ENCODE assay signal across 17 cellular contexts in genomic region chr10:123781956-123782500, GRCh38.
DNase-seq lines count a peak whose midpoint lies in the region; ATAC-seq and TF ChIP-seq lines count a peak whose summit lies in the region.
"Had no signal": no experiment of that assay in that cellular context is flagged by ENCODE, and none has a peak within 500 bp of the region (broad histone marks: within the 10 kb centered on the region; RNA-seq: fewer than 3 reads in every experiment).

No MANE protein-coding gene starts in this region.

- peaks cover 4% of the 10 kb centered on the region for H3F3A ChIP-seq in neural progenitor cell (ENCODE audit: low read depth)

- H3K9ac ChIP-seq in HUES48 (ENCODE audit: low read depth, low read length) = no peak overlapping the region
- H3K9ac ChIP-seq in neural progenitor cell = no peak overlapping the region

- no peaks in the 10 kb centered on the region for H4K20me1 ChIP-seq in neural progenitor cell (ENCODE audit: low read depth)

- no peak overlapping the region for H3K27ac Mint-ChIP-seq in neural progenitor cell
- no peak overlapping the region for H3K27ac Mint-ChIP-seq in mesothelial cell of epicardium
- no peak overlapping the region for H3K27ac Mint-ChIP-seq in stimulated activated naive CD8-positive, alpha-beta T cell treated with anti-CD3 and anti-CD28 coated beads, Interleukin-15, amount 100 ng/mL, for 72 hours

- peak overlapping the region; percentile 11 for H3K4me2 ChIP-seq in neural progenitor cell

- H3K27me3 ChIP-seq in HUES48 (ENCODE audit: control insufficient read depth, insufficient read depth, low read length) = peaks cover 21% of the 10 kb centered on the region
- no peaks in the 10 kb centered on the region for H3K27me3 ChIP-seq in neural progenitor cell
- H3K27me3 ChIP-seq: SJSA1 had no signal

- no peak for ATAC-seq in GM21360 (IDR thresholded peaks at IDR 0.05; ENCODE audit: unreplicated experiment)
- no peak for ATAC-seq in stimulated activated naive CD8-positive, alpha-beta T cell treated with anti-CD3 and anti-CD28 coated beads, Interleukin-15, amount 100 ng/mL, for 72 hours

- H3K27me3 Mint-ChIP-seq in neural progenitor cell (ENCODE audit: insufficient read depth, low read depth) (peaks cover 2% of the 10 kb centered on the region), mesothelial cell of epicardium (ENCODE audit: low read depth) (peaks cover 69% of the 10 kb centered on the region)
- H3K27me3 Mint-ChIP-seq in stimulated activated naive CD8-positive, alpha-beta T cell treated with anti-CD3 and anti-CD28 coated beads, Interleukin-15, amount 100 ng/mL, for 72 hours = peaks cover 66% of the 10 kb centered on the region

- H3K4me1 ChIP-seq in HUES48 (ENCODE audit: control insufficient read depth, insufficient read depth, low read length) = peaks cover 35% of the 10 kb centered on the region
- peaks cover 27% of the 10 kb centered on the region for H3K4me1 ChIP-seq in neural progenitor cell
- H3K4me1 ChIP-seq: SJSA1 had no signal

- no peaks in the 10 kb centered on the region for H3K36me3 Mint-ChIP-seq in neural progenitor cell
- H3K36me3 Mint-ChIP-seq in mesothelial cell of epicardium = no peaks in the 10 kb centered on the region

- H3K9me3 Mint-ChIP-seq in neural progenitor cell (no peaks in the 10 kb centered on the region), mesothelial cell of epicardium (no peaks in the 10 kb centered on the region)
- H3K9me3 Mint-ChIP-seq in stimulated activated naive CD8-positive, alpha-beta T cell treated with anti-CD3 and anti-CD28 coated beads, Interleukin-15, amount 100 ng/mL, for 72 hours = no peaks in the 10 kb centered on the region

- no peak overlapping the region for H3K4me3 Mint-ChIP-seq in neural progenitor cell
- H3K4me3 Mint-ChIP-seq in mesothelial cell of epicardium = no peak overlapping the region
- H3K4me3 Mint-ChIP-seq in stimulated activated naive CD8-positive, alpha-beta T cell treated with anti-CD3 and anti-CD28 coated beads, Interleukin-15, amount 100 ng/mL, for 72 hours = no peak overlapping the region

- H3K79me2 ChIP-seq in neural progenitor cell (ENCODE audit: low read depth) = no peaks in the 10 kb centered on the region

- no peaks in the 10 kb centered on the region for H3K9me3 ChIP-seq in HUES48 (ENCODE audit: control insufficient read depth, insufficient read depth, low read length)
- H3K9me3 ChIP-seq in neural progenitor cell (ENCODE audit: low read depth) = no peaks in the 10 kb centered on the region
- H3K9me3 ChIP-seq: SJSA1 had no signal

- DNase-seq in AG10803 (ENCODE audit: low read depth) = peak; percentile 29
- peak; percentile 58 for DNase-seq in epithelial cell of esophagus (ENCODE audit: low read depth)
- DNase-seq in neural progenitor cell (ENCODE audit: low spot score) = peak; percentile 48
- DNase-seq in NCI-H69 (lab: John Stamatoyannopoulos, UW) = no peak
- no peak for DNase-seq in mesothelial cell of epicardium (ENCODE audit: low spot score in 2 of 2, unreplicated experiment in 2 of 2)
- no peak for DNase-seq in stimulated activated naive CD8-positive, alpha-beta T cell treated with anti-CD3 and anti-CD28 coated beads, Interleukin-15, amount 100 ng/mL, for 72 hours
- DNase-seq: AML-193; IMR-90; NCI-H1048; NCI-H146; NCI-H2081 treated with DMSO at 0.1 percent for 48 hours; NCI-H226; NCI-H526; NK-92 treated with Interleukin-12 subunit alpha and Interleukin-12 subunit beta, amount 100 ng/mL, for 24 hours had no signal

- no peak for TF ChIP-seq CTCF in AG10803 (conservative IDR thresholded peaks at IDR 0.05; ENCODE audit: low read length)
- TF ChIP-seq CTCF in epithelial cell of esophagus (IDR thresholded peaks at IDR 0.05; ENCODE audit: insufficient read depth, low read depth, low read length, missing control alignments) = no peak
- TF ChIP-seq CTCF in neural progenitor cell (IDR thresholded peaks at IDR 0.05) = no peak
- TF ChIP-seq CTCF in mesothelial cell of epicardium (IDR thresholded peaks at IDR 0.05; ENCODE audit: unreplicated experiment) = no peak

- peaks cover 17% of the 10 kb centered on the region for H3K4me1 Mint-ChIP-seq in neural progenitor cell
- peaks cover 3% of the 10 kb centered on the region for H3K4me1 Mint-ChIP-seq in mesothelial cell of epicardium
- no peaks in the 10 kb centered on the region for H3K4me1 Mint-ChIP-seq in stimulated activated naive CD8-positive, alpha-beta T cell treated with anti-CD3 and anti-CD28 coated beads, Interleukin-15, amount 100 ng/mL, for 72 hours

- H3K27ac ChIP-seq in HUES48 (ENCODE audit: low read depth, low read length) = peak overlapping the region; percentile 60
- H3K27ac ChIP-seq in neural progenitor cell = no peak overlapping the region
- H3K27ac ChIP-seq: SJSA1 had no signal

- H2AFZ ChIP-seq in neural progenitor cell (replicated peaks) = no peak overlapping the region

- 0 out of 2 replicates have a peak, but pooled peaks cover 4% of the 10 kb centered on the region for H3K36me3 ChIP-seq in HUES48 (ENCODE audit: control insufficient read depth, insufficient read depth, low read length)
- H3K36me3 ChIP-seq in neural progenitor cell = no peaks in the 10 kb centered on the region
- H3K36me3 ChIP-seq: SJSA1 had no signal

- H3K4me3 ChIP-seq in AG10803 (ENCODE audit: low read length) = no peak overlapping the region
- no peak overlapping the region for H3K4me3 ChIP-seq in HUES48 (ENCODE audit: low read depth, low read length)
- no peak overlapping the region for H3K4me3 ChIP-seq in epithelial cell of esophagus (ENCODE audit: low read length)
- H3K4me3 ChIP-seq in neural progenitor cell = no peak overlapping the region
- H3K4me3 ChIP-seq: SJSA1 had no signal

Comparison
In these comparisons a context has a peak if more than half of its experiments do, and no peak if none do; other contexts are left out.
1. DNase-seq: peak in AG10803 (single experiment), epithelial cell of esophagus (single experiment) and neural progenitor cell (single experiment); none in NCI-H69 (single experiment), mesothelial cell of epicardium (0 of 2) and stimulated activated naive CD8-positive, alpha-beta T cell treated with anti-CD3 and anti-CD28 coated beads, Interleukin-15, amount 100 ng/mL, for 72 hours (0 of 2).